ENCODE assay signal across 10 cellular contexts in genomic region chr2:202574541-202574940, GRCh38.
"Had no signal": no experiment of that assay in that cellular context is flagged by ENCODE, and none has a peak within 500 bp of the region (broad histone marks: within the 10 kb centered on the region; RNA-seq: fewer than 3 reads in every experiment).

No MANE protein-coding gene starts in this region.

- H3K4me2 ChIP-seq: smooth muscle cell had no signal

- H3K4me3 ChIP-seq: cardiac muscle cell, heart left ventricle, lung, sigmoid colon, smooth muscle cell, stomach, suprapubic skin, transverse colon, uterus had no signal

- H3K9me3 ChIP-seq: heart left ventricle, sigmoid colon, stomach, suprapubic skin, transverse colon, uterus had no signal

- H3K4me1 ChIP-seq: heart left ventricle, stomach, suprapubic skin, transverse colon, uterus had no signal

- H3K36me3 ChIP-seq: cardiac muscle cell, heart left ventricle, sigmoid colon, stomach, suprapubic skin, transverse colon, uterus, WERI-Rb-1 had no signal

- DNase-seq: sigmoid colon had no signal

- H3K27ac ChIP-seq: cardiac muscle cell, heart left ventricle, sigmoid colon, stomach, suprapubic skin, transverse colon, uterus, WERI-Rb-1 had no signal

- H3K27me3 ChIP-seq: cardiac muscle cell, heart left ventricle, sigmoid colon, stomach, suprapubic skin, transverse colon, uterus had no signal
